Comparison of ENCODE assay signal across 21 cellular contexts in genomic region chr22:49327411-49327810, GRCh38.
DNase-seq lines count a peak whose midpoint lies in the region; ATAC-seq and TF ChIP-seq lines count a peak whose summit lies in the region.
"Had no signal": no experiment of that assay in that cellular context is flagged by ENCODE, and none has a peak within 500 bp of the region (broad histone marks: within the 10 kb centered on the region; RNA-seq: fewer than 3 reads in every experiment).

No MANE protein-coding gene starts in this region.

- no peak overlapping the region for H3K27ac Mint-ChIP-seq in progenitor cell of endocrine pancreas
- no peak overlapping the region for H3K27ac Mint-ChIP-seq in H9
- H3K27ac Mint-ChIP-seq: CD8-positive, alpha-beta T cell had no signal

- H2BK15ac ChIP-seq in H9 (ENCODE audit: low read depth, low read length), result no peak overlapping the region

- DNase-seq in right atrium auricular region (ENCODE audit: low spot score), result peak; percentile 43
- DNase-seq in left cardiac atrium, result no peak
- DNase-seq in islet precursor cell, result peak; percentile 15
- peak; percentile 4 for DNase-seq in progenitor cell of endocrine pancreas (ENCODE audit: low spot score, unreplicated experiment)
- DNase-seq in NCI-H226, result no peak
- DNase-seq in activated CD4-positive, alpha-beta T cell treated with anti-CD3 and anti-CD28 coated beads for 48 hours, result no peak
- no peak for DNase-seq in H9
- DNase-seq in CD1c-positive myeloid dendritic cell (ENCODE audit: extremely low spot score), result no peak
- DNase-seq: DMS53, EL, MV-4-11, NCI-H1417, NCI-H187, NCI-H2107, NCI-H524, NCI-H82, SHP77 treated with DMSO at 0.1 percent for 48 hours had no signal

- ATAC-seq in left cardiac atrium, result no peak
- ATAC-seq: A549; CD8-positive, alpha-beta T cell had no signal

- no peak overlapping the region for H3T11ph ChIP-seq in H9 (ENCODE audit: low read length)

- intact Hi-C loops in left cardiac atrium (cut with DNase I), result no loop called here

- no peaks in the 10 kb centered on the region for H3K36me3 Mint-ChIP-seq in progenitor cell of endocrine pancreas (ENCODE audit: insufficient read depth)
- peaks cover 0 to 6% (median 2%) of the 10 kb centered on the region in 3 experiments; a peak in 3 of 7 replicates for H3K36me3 Mint-ChIP-seq in H9 (ENCODE audit: insufficient read depth in 1 of 3, low read depth in 3 of 3)
- H3K36me3 Mint-ChIP-seq: CD8-positive, alpha-beta T cell had no signal

- H3K56ac ChIP-seq in H9 (ENCODE audit: insufficient read length, low read depth, low read length), result no peak overlapping the region

- no peaks in the 10 kb centered on the region for H3K4me1 ChIP-seq in right atrium auricular region
- H3K4me1 ChIP-seq in H9 (ENCODE audit: insufficient read depth, low read length), result no peaks in the 10 kb centered on the region
- H3K4me1 ChIP-seq: A549 had no signal

- TF ChIP-seq CTCF in right atrium auricular region (IDR thresholded peaks at IDR 0.05) (no peak), progenitor cell of endocrine pancreas (IDR thresholded peaks at IDR 0.05; ENCODE audit: unreplicated experiment) (no peak), H9 (conservative IDR thresholded peaks at IDR 0.05) (no peak)

- no peak overlapping the region for H3K18ac ChIP-seq in H9 (ENCODE audit: insufficient read length, low read depth, low read length)

- H3K23me2 ChIP-seq in H9 (ENCODE audit: insufficient read length, low read depth, low read length, poor library complexity, severe bottlenecking), result no peaks in the 10 kb centered on the region

- no peak overlapping the region for H2AK5ac ChIP-seq in H9 (ENCODE audit: insufficient read length, low read length)

- H3K4me1 Mint-ChIP-seq in progenitor cell of endocrine pancreas (ENCODE audit: low read depth) (no peaks in the 10 kb centered on the region), H9 (no peaks in the 10 kb centered on the region)

- no CpG with 5 or more reads among the region's 4 CpGs for WGBS in H9 (ENCODE audit: extremely low coverage, insufficient read length, low lambda C conversion rate)

- peaks cover 0 to 13% of the 10 kb centered on the region in 2 donors for H3K9me3 ChIP-seq in right atrium auricular region
- H3K9me3 ChIP-seq in H9 (ENCODE audit: control insufficient read depth, low read depth, low read length), result no peaks in the 10 kb centered on the region
- H3K9me3 ChIP-seq: A549 had no signal

- H2AFZ ChIP-seq in H9 (ENCODE audit: low read length), result no peak overlapping the region

- H4K8ac ChIP-seq in H9 (replicated peaks; ENCODE audit: insufficient read length, low read depth, low read length), result no peak overlapping the region

- no peak overlapping the region for H4K91ac ChIP-seq in H9 (ENCODE audit: insufficient read length, low read depth, low read length)

- no peaks in the 10 kb centered on the region for H4K20me1 ChIP-seq in H9 (ENCODE audit: control insufficient read depth, insufficient read depth, insufficient read length)
- H4K20me1 ChIP-seq: BLaER1 had no signal

- H3K79me1 ChIP-seq in H9 (ENCODE audit: insufficient read depth, low read depth, low read length, poor library complexity, severe bottlenecking), result no peaks in the 10 kb centered on the region

- H3K27ac ChIP-seq in right atrium auricular region (no peak overlapping the region), H9 (ENCODE audit: insufficient read length, low read depth, low read length) (no peak overlapping the region)
- H3K27ac ChIP-seq: A549, BLaER1, KMS-11 had no signal

- H3K4ac ChIP-seq in H9 (ENCODE audit: low read depth, low read length), result no peak overlapping the region

- no peak overlapping the region for H3K4me3 ChIP-seq in right atrium auricular region
- H3K4me3 ChIP-seq: A549, BLaER1 had no signal

- H3K79me2 ChIP-seq in H9 (ENCODE audit: insufficient read depth, low read length), result no peaks in the 10 kb centered on the region

- no peak overlapping the region for H2BK20ac ChIP-seq in H9 (ENCODE audit: low read depth, low read length, poor library complexity, severe bottlenecking)

- H2BK12ac ChIP-seq in H9 (ENCODE audit: insufficient read length, low read depth, low read length), result no peak overlapping the region

- H3K27me3 ChIP-seq in right atrium auricular region (no peaks in the 10 kb centered on the region), H9 (ENCODE audit: insufficient read depth, low read length) (no peaks in the 10 kb centered on the region)

- H3K9me3 Mint-ChIP-seq in progenitor cell of endocrine pancreas (ENCODE audit: low read depth) (peaks cover 3% of the 10 kb centered on the region), H9 (peaks cover 9 to 10% of the 10 kb centered on the region in 2 experiments; a peak in 4 of 5 replicates)

- H3K36me3 ChIP-seq in right atrium auricular region, result no peaks in the 10 kb centered on the region
- H3K36me3 ChIP-seq: BLaER1 had no signal

- H3K23ac ChIP-seq in H9 (ENCODE audit: insufficient read length, low read depth, low read length), result no peak overlapping the region

- H3K4me3 Mint-ChIP-seq in progenitor cell of endocrine pancreas (ENCODE audit: low read depth) (no peak overlapping the region), H9 (no peak overlapping the region)
- H3K4me3 Mint-ChIP-seq: CD8-positive, alpha-beta T cell had no signal

- H2BK120ac ChIP-seq in H9 (ENCODE audit: low read depth, low read length, poor library complexity, severe bottlenecking), result no peak overlapping the region

- H3K27me3 Mint-ChIP-seq in progenitor cell of endocrine pancreas, result peaks cover 21% of the 10 kb centered on the region
- H3K27me3 Mint-ChIP-seq in H9 (ENCODE audit: low read depth), result peaks cover 24% of the 10 kb centered on the region

- H3K9ac ChIP-seq in H9 (ENCODE audit: extremely low read depth, insufficient read length, low read length), result no peak overlapping the region
- H3K9ac ChIP-seq: BLaER1, KMS-11 had no signal

- H2BK5ac ChIP-seq in H9 (ENCODE audit: insufficient read length, low read length), result no peak overlapping the region

- no peak overlapping the region for H3K14ac ChIP-seq in H9 (ENCODE audit: insufficient read depth, low read length)

- H3K4me2 ChIP-seq in H9 (ENCODE audit: insufficient read depth, insufficient read length, low read length), result no peak overlapping the region
- H3K4me2 ChIP-seq: A549, BLaER1, KMS-11 had no signal

- no peak overlapping the region for H4K5ac ChIP-seq in H9 (ENCODE audit: insufficient read length, low read depth, low read length)

Comparison
In these comparisons a context has a peak if more than half of its experiments do, and no peak if none do; other contexts are left out.
1. DNase-seq: peak in right atrium auricular region (single experiment), islet precursor cell (single experiment) and progenitor cell of endocrine pancreas (single experiment); none in left cardiac atrium (single experiment), NCI-H226 (single experiment), activated CD4-positive, alpha-beta T cell treated with anti-CD3 and anti-CD28 coated beads for 48 hours (single experiment), H9 (single experiment) and CD1c-positive myeloid dendritic cell (single experiment).